In genomic region chr19:19821366-19822147, GRCh38 we compare ENCODE assay signal across 8 cellular contexts. TPM values are rescaled to one million over a fixed set of nuclear protein-coding genes. Genes with fewer than 3 reads are reported as not detected.
A peak's percentile ranks its signal among the peaks of the same experiment; 100 is the strongest.
DNase-seq lines count a peak whose midpoint lies in the region; ATAC-seq and TF ChIP-seq lines count a peak whose summit lies in the region.

TSS of gene ZNF506 (minus strand) at chr19:19821750. CDS start at chr19:19821603, 147 bp downstream.

- DNase-seq in DMS114 treated with DMSO at 0.1 percent for 48 hours (lab: John Stamatoyannopoulos, UW; ENCODE audit: unreplicated experiment) (peak; percentile 93), Karpas-422 (peak; percentile 99), foreskin keratinocyte (peak; percentile 86 to 94), neural progenitor cell (ENCODE audit: low spot score) (peak; percentile 95)
- peak; percentile 97 for DNase-seq in activated naive CD4-positive, alpha-beta T cell treated with Interleukin-2 at 50 U/mL for 16 hours

- H3K36me3 Mint-ChIP-seq in neural progenitor cell = peaks cover 15% of the 10 kb centered on the region

- H3K27ac ChIP-seq in Karpas-422 (ENCODE audit: low read length) (peak within 1 kb of the TSS; percentile 76), foreskin keratinocyte (peak within 1 kb of the TSS; percentile 74), neural progenitor cell (peak within 1 kb of the TSS; percentile 89), stomach smooth muscle (ENCODE audit: low read length) (peak within 1 kb of the TSS; percentile 97)

- H3K4me3 Mint-ChIP-seq in neural progenitor cell = peak within 1 kb of the TSS; percentile 89

- H3K9me3 Mint-ChIP-seq in neural progenitor cell = peaks cover 74% of the 10 kb centered on the region

- peaks cover 38% of the 10 kb centered on the region for H3K9me3 ChIP-seq in Karpas-422 (ENCODE audit: low read length)
- H3K9me3 ChIP-seq in neural progenitor cell (ENCODE audit: low read depth) = peaks cover 7% of the 10 kb centered on the region
- H3K9me3 ChIP-seq in stomach smooth muscle (ENCODE audit: control insufficient read depth in 2 of 2, low read length in 2 of 2) = no peaks in the 10 kb centered on the region

- H2AFZ ChIP-seq in Karpas-422 (ENCODE audit: low read length) = peak within 1 kb of the TSS; percentile 93; the same call in 1 of the 2 replicates
- H2AFZ ChIP-seq in neural progenitor cell (replicated peaks) = peak within 1 kb of the TSS; percentile 65

- H3K27me3 ChIP-seq in Karpas-422 (ENCODE audit: low read length) (no peaks in the 10 kb centered on the region; the same call in 1 of the 2 replicates), foreskin keratinocyte (no peaks in the 10 kb centered on the region), neural progenitor cell (no peaks in the 10 kb centered on the region), stomach smooth muscle (ENCODE audit: control insufficient read depth in 1 of 2, insufficient read depth in 2 of 2, low read length in 2 of 2) (no peaks in the 10 kb centered on the region)

- H3K4me1 Mint-ChIP-seq in neural progenitor cell = no peaks in the 10 kb centered on the region

- H3K4me3 ChIP-seq in Karpas-422 (ENCODE audit: low read length) (peak within 1 kb of the TSS; percentile 94), neural progenitor cell (peak within 1 kb of the TSS; percentile 70), stomach smooth muscle (ENCODE audit: low read length in 2 of 2) (peak within 1 kb of the TSS; percentile 92 to 97)

- H3K4me1 ChIP-seq in Karpas-422 (ENCODE audit: low read length) (peaks cover 7% of the 10 kb centered on the region), foreskin keratinocyte (no peaks in the 10 kb centered on the region), neural progenitor cell (no peaks in the 10 kb centered on the region), stomach smooth muscle (ENCODE audit: control insufficient read depth, insufficient read depth, low read length) (no peaks in the 10 kb centered on the region)

- H3F3A ChIP-seq in neural progenitor cell (ENCODE audit: low read depth) = peaks cover 7% of the 10 kb centered on the region

- TF ChIP-seq CTCF in foreskin keratinocyte (conservative IDR thresholded peaks at IDR 0.05) = no peak
- TF ChIP-seq CTCF in neural progenitor cell (IDR thresholded peaks at IDR 0.05) = no peak

- H3K9me2 ChIP-seq in Karpas-422 (replicated peaks; ENCODE audit: insufficient read depth, low read length) = no peaks in the 10 kb centered on the region

- H3K9ac ChIP-seq in Karpas-422 (ENCODE audit: low read length) (peak within 1 kb of the TSS; percentile 91), neural progenitor cell (peak within 1 kb of the TSS; percentile 76), stomach smooth muscle (ENCODE audit: low read length in 2 of 2) (peak within 1 kb of the TSS; percentile 88 to 99)

- no peak within 1 kb of the TSS for H3K27ac Mint-ChIP-seq in neural progenitor cell

- H3K79me2 ChIP-seq in Karpas-422 (ENCODE audit: low read length) (peaks cover 46% of the 10 kb centered on the region), neural progenitor cell (ENCODE audit: low read depth) (peaks cover 41% of the 10 kb centered on the region)

- peak; percentile 84 for ATAC-seq in GM21529 (IDR thresholded peaks at IDR 0.05; ENCODE audit: unreplicated experiment)
- peak; percentile 98 for ATAC-seq in foreskin keratinocyte

- H3K36me3 ChIP-seq in Karpas-422 (ENCODE audit: insufficient read depth, low read length) (peaks cover 29% of the 10 kb centered on the region), neural progenitor cell (no peaks in the 10 kb centered on the region), stomach smooth muscle (ENCODE audit: control insufficient read depth in 2 of 2, insufficient read depth in 2 of 2, low read length in 2 of 2) (no peaks in the 10 kb centered on the region)

- TF ChIP-seq POLR2A in Raji (IDR thresholded peaks at IDR 0.05; ENCODE audit: insufficient read depth, low read depth, low read length) = peak; percentile 88

- no peaks in the 10 kb centered on the region for H4K20me1 ChIP-seq in Karpas-422 (ENCODE audit: insufficient read depth, low read depth, low read length)
- no peaks in the 10 kb centered on the region for H4K20me1 ChIP-seq in neural progenitor cell (ENCODE audit: low read depth)

- no peaks in the 10 kb centered on the region for H3K27me3 Mint-ChIP-seq in neural progenitor cell (ENCODE audit: insufficient read depth, low read depth)

- H3K4me2 ChIP-seq in Karpas-422 (ENCODE audit: low read depth, low read length, poor library complexity, severe bottlenecking) (peak within 1 kb of the TSS; percentile 79), neural progenitor cell (peak within 1 kb of the TSS; percentile 80)

RNA-seq across cellular contexts. Expression of gene ZNF506, which starts in this region (rescaled TPM):
- 31.2 and 44.1 TPM in 2 replicates for total RNA-seq in Karpas-422 (2014; rRNA removed; shearing (Covaris generic); ENCODE audit: low replicate concordance)
- 8.2 and 9.7 TPM in 2 replicates for total RNA-seq in foreskin keratinocyte
- polyA plus RNA-seq in foreskin keratinocyte = 1.9 and 3.2 TPM in 2 replicates
- 16.1 and 19.9 TPM in 2 replicates for total RNA-seq in neural progenitor cell (ENCODE audit: low replicate concordance)

Comparison
In these comparisons a context has a peak if more than half of its experiments do, and no peak if none do; other contexts are left out.
1. Peak in every context shown above with its lines: DNase-seq, ATAC-seq, H3K4me3 ChIP-seq and H3K27ac ChIP-seq.